29 cellular contexts compared by ENCODE assay signal in the genomic region with DNA sequence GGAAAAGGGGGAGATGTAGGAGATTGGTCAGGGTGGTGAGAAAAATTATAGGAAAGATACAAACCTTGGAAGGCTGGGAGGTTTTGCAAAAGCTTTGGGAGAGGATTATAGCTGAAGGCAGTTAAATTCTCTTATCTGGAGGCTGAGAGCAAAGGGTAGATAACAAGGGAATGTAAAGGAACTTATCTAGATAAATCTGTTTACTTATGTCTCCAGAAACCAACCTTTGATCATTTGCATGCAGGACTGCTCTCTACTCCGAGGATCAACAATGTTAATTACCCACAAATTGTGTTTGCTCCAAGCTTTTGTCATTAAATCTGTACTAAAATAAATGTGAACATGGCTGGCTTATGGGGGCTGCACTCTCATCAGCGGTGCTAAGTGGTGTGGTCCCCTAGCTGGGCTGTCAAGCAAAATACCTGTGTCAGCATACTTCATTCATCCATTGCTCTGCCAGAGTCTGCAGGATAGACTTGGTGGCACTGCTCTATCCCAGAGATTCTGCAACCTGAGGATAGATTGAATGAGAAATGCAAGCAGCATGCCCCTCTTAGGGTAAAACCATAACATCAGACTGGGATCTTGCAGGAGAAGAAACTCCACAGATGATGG.
"Had no signal": no experiment of that assay in that cellular context is flagged by ENCODE, and none has a peak within 500 bp of the region (broad histone marks: within the 10 kb centered on the region; RNA-seq: fewer than 3 reads in every experiment).

No MANE protein-coding gene starts in this region.

- H3K36me3 ChIP-seq: esophagus squamous epithelium, left ventricle myocardium inferior, neutrophil, thyroid gland, upper lobe of left lung, vagina had no signal

- H3K4me1 ChIP-seq: esophagus squamous epithelium, left ventricle myocardium inferior, thyroid gland, upper lobe of left lung, vagina had no signal

- H3K4me1 Mint-ChIP-seq: activated naive CD8-positive, alpha-beta T cell treated with anti-CD3 and anti-CD28 coated beads for 36 hours; nephron; stimulated activated memory B cell treated with anti-CD40 and anti-IgM and Interleukin-4, amounts not matched to agents 10 μg/mL and 1 μg/mL and 100 μg/mL, for 72 hours; stimulated activated naive CD8-positive, alpha-beta T cell treated with anti-CD3 and anti-CD28 coated beads, Interleukin-15, amount 100 ng/mL, for 72 hours had no signal

- H3K27ac ChIP-seq: epithelial cell of prostate, esophagus squamous epithelium, left ventricle myocardium inferior, neutrophil, skin epidermis, thyroid gland, upper lobe of left lung, vagina had no signal

- H3K4me3 ChIP-seq: esophagus squamous epithelium, left ventricle myocardium inferior, lung, skin epidermis, thyroid gland, upper lobe of left lung, vagina had no signal

- DNase-seq: activated CD4-positive, alpha-beta memory T cell treated with anti-CD3 and anti-CD28 coated beads for 36 hours; activated CD4-positive, alpha-beta T cell treated with anti-CD3 and anti-CD28 coated beads for 48 hours; activated CD8-positive, alpha-beta memory T cell treated with anti-CD3 and anti-CD28 coated beads, Interleukin-2, amount 50 U/mL, for 4 hours; activated effector memory CD4-positive, alpha-beta T cell treated with anti-CD3 and anti-CD28 coated beads, Interleukin-2, amount 50 U/mL, for 16 hours; activated naive CD4-positive, alpha-beta T cell treated with anti-CD3 and anti-CD28 coated beads for 36 hours; activated naive CD8-positive, alpha-beta T cell treated with anti-CD3 and anti-CD28 coated beads for 36 hours; activated T-cell treated with anti-CD3 and anti-CD28 coated beads, Interleukin-2, amount 50 U/mL, for 1 hour; amygdala; caudate nucleus; dermis blood vessel endothelial cell; effector CD4-positive, alpha-beta T cell; esophagus squamous epithelium; foreskin melanocyte; left ventricle myocardium inferior; stimulated activated CD4-positive, alpha-beta T cell treated with anti-CD3 and anti-CD28 coated beads, Interleukin-4, amount 100 ng/mL, for 4 hours; stimulated activated CD8-positive, alpha-beta memory T cell treated with anti-CD3 and anti-CD28 coated beads, Interleukin-4, amount 100 ng/mL, for 48 hours; stimulated activated naive CD8-positive, alpha-beta T cell treated with anti-CD3 and anti-CD28 coated beads, Interleukin-15, amount 100 ng/mL, for 72 hours; substantia nigra; thyroid gland; upper lobe of left lung had no signal

- H3K27ac Mint-ChIP-seq: activated CD4-positive, alpha-beta memory T cell treated with anti-CD3 and anti-CD28 coated beads for 36 hours; activated naive CD4-positive, alpha-beta T cell treated with anti-CD3 and anti-CD28 coated beads for 36 hours; activated naive CD8-positive, alpha-beta T cell treated with anti-CD3 and anti-CD28 coated beads for 36 hours; activated T-helper 1 cell treated with anti-CD3 and anti-CD28 coated beads, Interleukin-12 subunit alpha, Interleukin-12 subunit beta, Interleukin-2, Interleukin-4 antibody, amounts not matched to agents 30 ng/mL and 10 ng/mL and 1 ng/mL, durations not matched to agents 14 hours and 24 hours and 36 hours; nephron; stimulated activated memory B cell treated with anti-CD40 and anti-IgM and Interleukin-4, amounts not matched to agents 10 μg/mL and 1 μg/mL and 100 μg/mL, for 72 hours; stimulated activated naive CD8-positive, alpha-beta T cell treated with anti-CD3 and anti-CD28 coated beads, Interleukin-15, amount 100 ng/mL, for 72 hours had no signal

- H3K27me3 Mint-ChIP-seq: activated CD4-positive, alpha-beta memory T cell treated with anti-CD3 and anti-CD28 coated beads for 36 hours; activated naive CD8-positive, alpha-beta T cell treated with anti-CD3 and anti-CD28 coated beads for 36 hours; stimulated activated memory B cell treated with anti-CD40 and anti-IgM and Interleukin-4, amounts not matched to agents 10 μg/mL and 1 μg/mL and 100 μg/mL, for 72 hours; stimulated activated naive CD8-positive, alpha-beta T cell treated with anti-CD3 and anti-CD28 coated beads, Interleukin-15, amount 100 ng/mL, for 72 hours had no signal

- ATAC-seq: sciatic nerve; stimulated activated memory B cell treated with anti-CD40 and anti-IgM and Interleukin-4, amounts not matched to agents 10 μg/mL and 1 μg/mL and 100 μg/mL, for 72 hours; stimulated activated naive CD8-positive, alpha-beta T cell treated with anti-CD3 and anti-CD28 coated beads, Interleukin-15, amount 100 ng/mL, for 72 hours had no signal

- H3K36me3 Mint-ChIP-seq: activated CD4-positive, alpha-beta memory T cell treated with anti-CD3 and anti-CD28 coated beads for 36 hours; activated naive CD8-positive, alpha-beta T cell treated with anti-CD3 and anti-CD28 coated beads for 36 hours; stimulated activated memory B cell treated with anti-CD40 and anti-IgM and Interleukin-4, amounts not matched to agents 10 μg/mL and 1 μg/mL and 100 μg/mL, for 72 hours had no signal

- H3K9me3 ChIP-seq: neutrophil, thyroid gland, vagina had no signal

- H3K27me3 ChIP-seq: esophagus squamous epithelium, neutrophil, thyroid gland, upper lobe of left lung, vagina had no signal

- H3K4me3 Mint-ChIP-seq: activated CD4-positive, alpha-beta memory T cell treated with anti-CD3 and anti-CD28 coated beads for 36 hours; activated naive CD4-positive, alpha-beta T cell treated with anti-CD3 and anti-CD28 coated beads for 36 hours; activated naive CD8-positive, alpha-beta T cell treated with anti-CD3 and anti-CD28 coated beads for 36 hours; activated T-helper 1 cell treated with anti-CD3 and anti-CD28 coated beads, Interleukin-12 subunit alpha, Interleukin-12 subunit beta, Interleukin-2, Interleukin-4 antibody, amounts not matched to agents 30 ng/mL and 10 ng/mL and 1 ng/mL, durations not matched to agents 14 hours and 24 hours and 36 hours; nephron; stimulated activated memory B cell treated with anti-CD40 and anti-IgM and Interleukin-4, amounts not matched to agents 10 μg/mL and 1 μg/mL and 100 μg/mL, for 72 hours; stimulated activated naive CD8-positive, alpha-beta T cell treated with anti-CD3 and anti-CD28 coated beads, Interleukin-15, amount 100 ng/mL, for 72 hours had no signal
